In genomic region chr7:43694399-43694748, GRCh38 we compare ENCODE assay signal across 14 cellular contexts. TPM values are rescaled to one million over a fixed set of nuclear protein-coding genes. Genes with fewer than 3 reads are reported as not detected.
DNase-seq lines count a peak whose midpoint lies in the region; ATAC-seq and TF ChIP-seq lines count a peak whose summit lies in the region.
"Had no signal": no experiment of that assay in that cellular context is flagged by ENCODE, and none has a peak within 500 bp of the region (broad histone marks: within the 10 kb centered on the region; RNA-seq: fewer than 3 reads in every experiment).

No MANE protein-coding gene starts in this region.

- no peaks in the 10 kb centered on the region for H3K9me2 ChIP-seq in GM23248 (ENCODE audit: insufficient read depth)

- in situ Hi-C loops in GM23248 (cut with MboI), result no loop called here

- peaks cover 55% of the 10 kb centered on the region for H3K4me1 ChIP-seq in GM23248 (ENCODE audit: insufficient read depth)
- no peaks in the 10 kb centered on the region for H3K4me1 ChIP-seq in smooth muscle cell (ENCODE audit: low read depth)

- ATAC-seq in SK-N-SH treated with all-trans-retinoic acid at 6 μM for 48 hours (peak; percentile 78), GM19324 (IDR thresholded peaks at IDR 0.05; ENCODE audit: low FRiP score, unreplicated experiment) (no peak)
- ATAC-seq: body of pancreas, lower lobe of right lung had no signal

- H3K27me3 ChIP-seq in GM23248 (replicated peaks; ENCODE audit: insufficient read depth) (no peaks in the 10 kb centered on the region), smooth muscle cell (ENCODE audit: low read depth) (no peaks in the 10 kb centered on the region)
- H3K27me3 ChIP-seq: body of pancreas had no signal

- H4K20me1 ChIP-seq in GM23248 (ENCODE audit: insufficient read depth) (no peaks in the 10 kb centered on the region), smooth muscle cell (ENCODE audit: low read depth) (peaks cover 86% of the 10 kb centered on the region)

- H3K4me2 ChIP-seq in GM23248 (ENCODE audit: unreplicated experiment), result peak overlapping the region; percentile 75
- peak overlapping the region; percentile 27 for H3K4me2 ChIP-seq in smooth muscle cell

- 10% methylated on average over 2 of the region's 2 CpGs for WGBS in GM23248 (ENCODE audit: low coverage in 1 of 2, low lambda C conversion rate in 2 of 2, missing lambda C conversion rate in 2 of 2), 2 experiments
- WGBS in smooth muscle cell (ENCODE audit: low lambda C conversion rate), result 85% methylated on average over 2 of the region's 2 CpGs

- peak overlapping the region; percentile 32; the same call in 1 of the 2 replicates for H2AFZ ChIP-seq in GM23248
- no peak overlapping the region for H2AFZ ChIP-seq in smooth muscle cell (ENCODE audit: low read depth)

- no peaks in the 10 kb centered on the region for H3K9me3 ChIP-seq in GM23248 (ENCODE audit: low read depth)
- no peaks in the 10 kb centered on the region for H3K9me3 ChIP-seq in smooth muscle cell (replicated peaks; ENCODE audit: low read depth)
- H3K9me3 ChIP-seq: body of pancreas, lower lobe of right lung had no signal

- TF ChIP-seq CTCF in fibroblast of mammary gland (conservative IDR thresholded peaks at IDR 0.05; ENCODE audit: control insufficient read depth, insufficient read depth, low read depth, low read length), result no peak
- TF ChIP-seq CTCF in smooth muscle cell (IDR thresholded peaks at IDR 0.05; ENCODE audit: borderline replicate concordance, insufficient read depth, poor library complexity, severe bottlenecking), result no peak

- H3K9ac ChIP-seq in GM23248, result peak overlapping the region; percentile 61
- H3K9ac ChIP-seq in smooth muscle cell (ENCODE audit: low read depth), result no peak overlapping the region

- H3K36me3 ChIP-seq in GM23248 (ENCODE audit: low read depth), result no peaks in the 10 kb centered on the region
- H3K36me3 ChIP-seq in smooth muscle cell (ENCODE audit: low read depth), result no peaks in the 10 kb centered on the region
- H3K36me3 ChIP-seq: lower lobe of right lung had no signal

- H3K4me3 ChIP-seq in GM23248 (peak overlapping the region; percentile 55), fibroblast of mammary gland (ENCODE audit: control insufficient read depth, low read depth, low read length) (peak overlapping the region; percentile 26), smooth muscle cell (no peak overlapping the region)
- H3K4me3 ChIP-seq: body of pancreas, lower lobe of right lung had no signal

- peaks cover 87% of the 10 kb centered on the region for H3K79me2 ChIP-seq in GM23248 (ENCODE audit: insufficient read depth)
- H3K79me2 ChIP-seq in smooth muscle cell (ENCODE audit: low read depth), result peaks cover 86% of the 10 kb centered on the region

- peak overlapping the region; percentile 90 for H3K27ac ChIP-seq in GM23248
- H3K27ac ChIP-seq in smooth muscle cell (ENCODE audit: low read depth), result no peak overlapping the region
- H3K27ac ChIP-seq: body of pancreas, lower lobe of right lung had no signal

- peak; percentile 92 for DNase-seq in GM23248
- peak; percentile 95 for DNase-seq in fibroblast of mammary gland (ENCODE audit: low read depth)
- DNase-seq in smooth muscle cell (lab: John Stamatoyannopoulos, UW; ENCODE audit: unreplicated experiment), result no peak
- DNase-seq in DMS53 (lab: John Stamatoyannopoulos, UW), result no peak
- no peak for DNase-seq in NOMO-1 treated with DMSO at 0.1 percent for 48 hours (lab: John Stamatoyannopoulos, UW; ENCODE audit: unreplicated experiment)
- DNase-seq: activated CD4-positive, alpha-beta T cell treated with anti-CD3 and anti-CD28 coated beads, Interleukin-2, amount 50 U/mL, for 4 hours; body of pancreas; endodermal cell; H9; hypothalamus; lower lobe of right lung; MV-4-11 had no signal

- H3F3A ChIP-seq in GM23248 (ENCODE audit: insufficient read depth) (peaks cover 47% of the 10 kb centered on the region), smooth muscle cell (ENCODE audit: low read depth) (no peaks in the 10 kb centered on the region)

TF ChIP-seq in SK-N-SH treated with all-trans-retinoic acid at 6 μM for 48 hours, 23 proteins besides CTCF, POLR2A, EP300 and RAD21:
- TF ChIP-seq POU6F1 (CRISPR knock-in tag; IDR thresholded peaks at IDR 0.05; ENCODE audit: borderline replicate concordance, low read depth), result no peak
- TF ChIP-seq ISL1 (CRISPR knock-in tag; IDR thresholded peaks at IDR 0.05), result no peak
- TF ChIP-seq CSDC2 (CRISPR knock-in tag; IDR thresholded peaks at IDR 0.05), result no peak
- no peak for TF ChIP-seq ZFP30 (CRISPR knock-in tag; IDR thresholded peaks at IDR 0.05)
- TF ChIP-seq GLIS3 (CRISPR knock-in tag; IDR thresholded peaks at IDR 0.05), result no peak
- TF ChIP-seq BACH2 (CRISPR knock-in tag; IDR thresholded peaks at IDR 0.05; ENCODE audit: borderline replicate concordance), result no peak
- TF ChIP-seq OSR1 (CRISPR knock-in tag; IDR thresholded peaks at IDR 0.05), result no peak
- no peak for TF ChIP-seq SNAI2 (CRISPR knock-in tag; IDR thresholded peaks at IDR 0.05)
- TF ChIP-seq ESRRG (CRISPR knock-in tag; IDR thresholded peaks at IDR 0.05), result no peak
- no peak for TF ChIP-seq ZC3H10 (CRISPR knock-in tag; IDR thresholded peaks at IDR 0.05)
- TF ChIP-seq PPARA (CRISPR knock-in tag; IDR thresholded peaks at IDR 0.05; ENCODE audit: borderline replicate concordance), result no peak
- no peak for TF ChIP-seq ZNF70 (CRISPR knock-in tag; IDR thresholded peaks at IDR 0.05)
- TF ChIP-seq PATZ1 (CRISPR knock-in tag; IDR thresholded peaks at IDR 0.05; ENCODE audit: borderline replicate concordance), result no peak
- TF ChIP-seq TOX (CRISPR knock-in tag; IDR thresholded peaks at IDR 0.05; ENCODE audit: borderline replicate concordance), result no peak
TF ChIP-seq in SK-N-SH treated with all-trans-retinoic acid at 6 μM for 48 hours: peak in this region for 0.

RNA-seq across cellular contexts. Expression of gene COA1, which starts 34.9 kb away (rescaled TPM):
- total RNA-seq in GM23248 (2014; rRNA removed; shearing (Covaris generic)), result 26.1 and 53.4 TPM in 2 replicates
- polyA plus RNA-seq in GM23248 (2016; fragmentation: Nextera tagmentation; extraction: Ambion mirVana) (54.3 and 59.5 TPM in 2 replicates), smooth muscle cell (61.0 and 67.5 TPM in 2 replicates)
- total RNA-seq in smooth muscle cell, result 63.1 and 77.5 TPM in 2 replicates

Comparison
In these comparisons a context has a peak if more than half of its experiments do, and no peak if none do; other contexts are left out.
1. DNase-seq: peak in GM23248 (single experiment) and fibroblast of mammary gland (single experiment); none in smooth muscle cell (single experiment), DMS53 (single experiment) and NOMO-1 treated with DMSO at 0.1 percent for 48 hours (single experiment).